ENCODE assay signal across 27 cellular contexts in the genomic region with DNA sequence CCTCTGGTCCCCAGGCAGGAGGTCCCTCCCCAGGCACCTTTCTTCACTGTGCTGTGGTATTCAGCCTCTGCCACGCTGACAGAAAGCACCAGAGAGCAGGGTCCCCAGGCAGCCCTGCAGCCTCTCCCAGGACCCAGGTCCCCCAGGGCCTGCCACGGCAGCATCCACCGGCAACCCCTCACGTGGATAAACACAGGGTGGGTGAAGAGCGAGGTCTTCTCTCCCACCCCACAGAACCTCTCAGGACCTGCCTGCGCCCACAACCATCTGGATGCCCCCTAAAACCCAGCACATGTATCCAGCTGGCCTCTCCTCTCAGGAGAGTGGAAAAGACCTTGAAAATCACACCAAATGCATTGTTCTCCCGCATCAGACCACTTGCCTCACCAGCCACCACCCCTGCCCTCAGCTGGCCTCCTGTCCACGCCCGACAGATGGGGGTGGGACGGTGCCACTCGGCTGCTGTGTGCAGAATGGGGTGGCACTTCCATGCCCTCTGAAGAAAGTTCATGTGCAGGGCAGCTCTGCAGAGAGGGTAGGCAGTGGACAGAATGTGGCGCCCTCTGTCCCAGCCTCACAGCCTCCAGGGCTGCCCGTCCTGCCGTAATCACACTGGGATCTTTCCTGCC. TPM values are rescaled to one million over a fixed set of nuclear protein-coding genes. Genes with fewer than 3 reads are reported as not detected.
"Had no signal": no experiment of that assay in that cellular context is flagged by ENCODE, and none has a peak within 500 bp of the region (broad histone marks: within the 10 kb centered on the region; RNA-seq: fewer than 3 reads in every experiment).

No MANE protein-coding gene starts in this region.

- H3K27ac ChIP-seq: body of pancreas, prostate gland, stomach, suprapubic skin, tibial nerve had no signal

- H3K36me3 Mint-ChIP-seq: activated naive CD4-positive, alpha-beta T cell treated with anti-CD3 and anti-CD28 coated beads, Interleukin-2, amount 50 U/mL, for 24 hours; naive thymus-derived CD8-positive, alpha-beta T cell; stimulated activated effector memory CD8-positive, alpha-beta T cell treated with anti-CD3 and anti-CD28 coated beads, Interleukin-12 subunit alpha, Interleukin-12 subunit beta, amount 100 ng/mL, for 72 hours; T-cell had no signal

- H3K36me3 ChIP-seq: prostate gland, stomach, suprapubic skin, tibial nerve had no signal

- H3K4me3 Mint-ChIP-seq: activated naive CD4-positive, alpha-beta T cell treated with anti-CD3 and anti-CD28 coated beads, Interleukin-2, amount 50 U/mL, for 24 hours; dendritic cell treated with granulocyte-macrophage colony-stimulating factor and Interleukin-4, amounts not matched to agents 40 ng/mL and 50 ng/mL, for 4 days; naive thymus-derived CD8-positive, alpha-beta T cell; stimulated activated effector memory CD8-positive, alpha-beta T cell treated with anti-CD3 and anti-CD28 coated beads, Interleukin-12 subunit alpha, Interleukin-12 subunit beta, amount 100 ng/mL, for 72 hours; T-cell; T-helper 2 cell treated with Interferon-gamma antibody and Interleukin-4, amounts not matched to agents 5 μg/mL and 100 μg/mL, for 36 hours had no signal

- DNase-seq: activated CD4-positive, alpha-beta T cell treated with anti-CD3 and anti-CD28 coated beads for 1 hour; activated gamma-delta T cell treated with Interleukin-2 at 50 U/mL for 16 hours; activated T-cell treated with anti-CD3 and anti-CD28 coated beads, Interleukin-2, amount 50 U/mL, for 1 hour; anterior cingulate cortex; caudate nucleus; effector CD4-positive, alpha-beta T cell; foreskin melanocyte; head of caudate nucleus; islet precursor cell; left colon; naive thymus-derived CD8-positive, alpha-beta T cell; stimulated activated CD4-positive, alpha-beta T cell treated with anti-CD3 and anti-CD28 coated beads, Interleukin-2, amount 100 ng/mL, for 24 hours; stomach; T-cell had no signal

- H3K27me3 Mint-ChIP-seq: activated naive CD4-positive, alpha-beta T cell treated with anti-CD3 and anti-CD28 coated beads, Interleukin-2, amount 50 U/mL, for 24 hours had no signal

- H3K27ac Mint-ChIP-seq: activated naive CD4-positive, alpha-beta T cell treated with anti-CD3 and anti-CD28 coated beads, Interleukin-2, amount 50 U/mL, for 24 hours; dendritic cell treated with granulocyte-macrophage colony-stimulating factor and Interleukin-4, amounts not matched to agents 40 ng/mL and 50 ng/mL, for 4 days; stimulated activated effector memory CD8-positive, alpha-beta T cell treated with anti-CD3 and anti-CD28 coated beads, Interleukin-12 subunit alpha, Interleukin-12 subunit beta, amount 100 ng/mL, for 72 hours; T-cell; T-helper 2 cell treated with Interferon-gamma antibody and Interleukin-4, amounts not matched to agents 5 μg/mL and 100 μg/mL, for 36 hours had no signal

- H3K9me3 Mint-ChIP-seq: activated naive CD4-positive, alpha-beta T cell treated with anti-CD3 and anti-CD28 coated beads, Interleukin-2, amount 50 U/mL, for 24 hours; dendritic cell treated with granulocyte-macrophage colony-stimulating factor and Interleukin-4, amounts not matched to agents 40 ng/mL and 50 ng/mL, for 4 days; naive thymus-derived CD8-positive, alpha-beta T cell; stimulated activated effector memory CD8-positive, alpha-beta T cell treated with anti-CD3 and anti-CD28 coated beads, Interleukin-12 subunit alpha, Interleukin-12 subunit beta, amount 100 ng/mL, for 72 hours; T-cell; T-helper 2 cell treated with Interferon-gamma antibody and Interleukin-4, amounts not matched to agents 5 μg/mL and 100 μg/mL, for 36 hours had no signal

- H3K4me3 ChIP-seq: body of pancreas, lung, prostate gland, stomach, suprapubic skin, tibial nerve had no signal

- H3K4me1 Mint-ChIP-seq: activated naive CD4-positive, alpha-beta T cell treated with anti-CD3 and anti-CD28 coated beads, Interleukin-2, amount 50 U/mL, for 24 hours; naive thymus-derived CD8-positive, alpha-beta T cell; stimulated activated effector memory CD8-positive, alpha-beta T cell treated with anti-CD3 and anti-CD28 coated beads, Interleukin-12 subunit alpha, Interleukin-12 subunit beta, amount 100 ng/mL, for 72 hours; T-cell had no signal

- H3K9me3 ChIP-seq: body of pancreas, prostate gland, stomach, suprapubic skin had no signal

- H3K27me3 ChIP-seq: body of pancreas, suprapubic skin had no signal

- ATAC-seq: body of pancreas; naive thymus-derived CD8-positive, alpha-beta T cell; stimulated activated effector memory CD8-positive, alpha-beta T cell treated with anti-CD3 and anti-CD28 coated beads, Interleukin-12 subunit alpha, Interleukin-12 subunit beta, amount 100 ng/mL, for 72 hours; T-cell had no signal

- FAIRE-seq: urothelium cell line had no signal

RNA-seq across cellular contexts. Expression of gene CROCC2, which starts 4.0 kb away (rescaled TPM):
- total RNA-seq: naive thymus-derived CD8-positive, alpha-beta T cell; osteocyte; suprapubic skin; T-cell had no signal
- polyA plus RNA-seq: naive thymus-derived CD8-positive, alpha-beta T cell had no signal

RNA-seq across cellular contexts. Expression of gene MAB21L4, which starts 6.1 kb away (rescaled TPM):
- total RNA-seq: naive thymus-derived CD8-positive, alpha-beta T cell; osteocyte; skeletal muscle tissue; T-cell; tibial nerve had no signal
- polyA plus RNA-seq: naive thymus-derived CD8-positive, alpha-beta T cell had no signal

RNA-seq across cellular contexts. Expression of gene AGXT, which starts 33.5 kb away (rescaled TPM):
- total RNA-seq: naive thymus-derived CD8-positive, alpha-beta T cell; osteocyte; prostate gland; skeletal muscle tissue; stomach had no signal
- polyA plus RNA-seq: esophagus; naive thymus-derived CD8-positive, alpha-beta T cell; stomach had no signal
